32 cellular contexts compared by ENCODE assay signal in genomic region chr1:46281021-46281420, GRCh38. TPM values are rescaled to one million over a fixed set of nuclear protein-coding genes. Genes with fewer than 3 reads are reported as not detected.
"Had no signal": no experiment of that assay in that cellular context is flagged by ENCODE, and none has a peak within 500 bp of the region (broad histone marks: within the 10 kb centered on the region; RNA-seq: fewer than 3 reads in every experiment).

No MANE protein-coding gene starts in this region.

- H3K27me3 Mint-ChIP-seq: effector memory CD8-positive, alpha-beta T cell had no signal

- H3K9me3 Mint-ChIP-seq: activated naive CD4-positive, alpha-beta T cell treated with anti-CD3 and anti-CD28 coated beads, Interleukin-2, amount 50 U/mL, for 72 hours; effector memory CD8-positive, alpha-beta T cell; nephron; T-helper 2 cell treated with Interferon-gamma antibody and Interleukin-4, amounts not matched to agents 5 μg/mL and 100 μg/mL, for 36 hours had no signal

- H3K4me3 Mint-ChIP-seq: effector memory CD8-positive, alpha-beta T cell; nephron; T-helper 2 cell treated with Interferon-gamma antibody and Interleukin-4, amounts not matched to agents 5 μg/mL and 100 μg/mL, for 36 hours had no signal

- H3K4me3 ChIP-seq: ascending aorta, pancreas, psoas muscle, tibial nerve had no signal

- H3K27ac ChIP-seq: ascending aorta, brain microvascular endothelial cell, pancreas, psoas muscle, tibial nerve, VCaP had no signal

- H3K4me1 ChIP-seq: ascending aorta, pancreas, tibial nerve had no signal

- FAIRE-seq: endothelial cell of umbilical vein, keratinocyte, pancreas, TTC549 had no signal

- ATAC-seq: activated naive CD4-positive, alpha-beta T cell treated with anti-CD3 and anti-CD28 coated beads, Interleukin-2, amount 50 U/mL, for 72 hours; effector memory CD8-positive, alpha-beta T cell; esophagus mucosa; left cardiac atrium; left ventricle myocardium superior; pancreas; psoas muscle had no signal

- H3K9me3 ChIP-seq: ascending aorta, pancreas, psoas muscle, tibial nerve had no signal

- DNase-seq: activated CD4-positive, alpha-beta T cell treated with anti-CD3 and anti-CD28 coated beads for 48 hours; activated CD4-positive, alpha-beta T cell treated with anti-CD3 and anti-CD28 coated beads, Interleukin-2, amount 50 U/mL, for 48 hours; activated CD8-positive, alpha-beta memory T cell treated with anti-CD3 and anti-CD28 coated beads, Interleukin-2, amount 50 U/mL, for 48 hours; activated naive CD4-positive, alpha-beta T cell; activated T-cell treated with anti-CD3 and anti-CD28 coated beads, Interleukin-2, amount 50 U/mL, for 48 hours; brain microvascular endothelial cell; caudate nucleus; cortex of kidney; effector memory CD8-positive, alpha-beta T cell; foreskin fibroblast; head of caudate nucleus; hippocampal formation; left cardiac atrium; left ventricle myocardium superior; mammary epithelial cell; nucleus accumbens; pancreas; psoas muscle; stimulated activated CD4-positive, alpha-beta T cell treated with anti-CD3 and anti-CD28 coated beads, Interleukin-15, amount 100 ng/mL, for 24 hours; stimulated activated CD4-positive, alpha-beta T cell treated with anti-CD3 and anti-CD28 coated beads, Interleukin-2, amount 100 ng/mL, for 24 hours; stimulated activated naive CD4-positive, alpha-beta T cell treated with Interleukin-2 at 50 U/mL for 16 hours; T-helper 1 cell had no signal

- H3K27ac Mint-ChIP-seq: nephron; T-helper 2 cell treated with Interferon-gamma antibody and Interleukin-4, amounts not matched to agents 5 μg/mL and 100 μg/mL, for 36 hours had no signal

- H3K27me3 ChIP-seq: ascending aorta, brain microvascular endothelial cell, pancreas, tibial nerve had no signal

RNA-seq across cellular contexts. Expression of gene RAD54L, which starts 33.5 kb away (rescaled TPM):
- total RNA-seq: ascending aorta had no signal
